Comparison of ENCODE assay signal across 9 cellular contexts in the genomic region with DNA sequence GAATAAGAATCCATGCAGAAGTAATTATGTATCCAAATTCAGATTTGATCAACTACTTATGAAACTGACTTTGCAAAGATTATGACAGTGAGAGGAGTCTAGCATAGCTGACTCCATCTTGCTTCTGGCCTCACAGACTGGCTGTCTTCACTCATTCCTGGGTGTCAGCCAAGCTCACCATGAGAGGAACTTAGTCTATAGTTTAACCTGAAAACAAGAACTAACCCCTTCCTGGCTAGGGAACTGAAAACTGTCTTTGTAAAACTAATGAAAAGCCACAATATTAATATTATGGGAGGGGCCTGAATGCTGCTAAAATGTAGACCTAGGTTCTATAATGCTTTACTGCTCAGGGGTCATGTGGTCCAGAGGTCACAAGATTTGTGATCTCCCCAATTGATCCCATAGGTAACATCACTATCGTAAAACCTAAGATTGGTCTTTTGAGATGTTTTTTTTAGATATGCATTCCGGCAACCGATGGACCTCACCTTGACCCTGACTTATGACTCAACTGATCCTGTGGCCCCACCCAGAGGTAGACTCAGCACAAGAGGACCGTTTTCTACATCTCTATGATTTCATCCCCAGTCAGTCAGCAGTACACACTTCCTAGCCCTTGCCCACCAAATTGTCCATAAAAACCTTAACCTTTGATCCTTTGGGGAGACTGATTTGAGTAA. TPM values are rescaled to one million over a fixed set of nuclear protein-coding genes. Genes with fewer than 3 reads are reported as not detected.
DNase-seq lines count a peak whose midpoint lies in the region; ATAC-seq and TF ChIP-seq lines count a peak whose summit lies in the region.
"Had no signal": no experiment of that assay in that cellular context is flagged by ENCODE, and none has a peak within 500 bp of the region (broad histone marks: within the 10 kb centered on the region; RNA-seq: fewer than 3 reads in every experiment).

No MANE protein-coding gene starts in this region.

- ATAC-seq in left ventricle myocardium superior (peak; percentile 49), HG03039 (IDR thresholded peaks at IDR 0.05; ENCODE audit: unreplicated experiment) (peak; percentile 46), activated B cell treated with CpG ODN at 0.5 μM for 24 hours (ENCODE audit: low read depth) (peak; percentile 64)

- H3K27ac Mint-ChIP-seq in activated B cell treated with CpG ODN at 0.5 μM for 24 hours = no peak overlapping the region
- H3K27ac Mint-ChIP-seq: B cell had no signal

- CTCF ChIA-PET in activated B cell treated with CpG ODN at 0.5 μM for 24 hours (lab: Charles Lee) = no interaction called here

- H3K27ac ChIP-seq in substantia nigra (ENCODE audit: low read depth, low read length, poor library complexity, severe bottlenecking) = no peak overlapping the region

- H3K27me3 Mint-ChIP-seq in activated B cell treated with CpG ODN at 0.5 μM for 24 hours = no peaks in the 10 kb centered on the region
- H3K27me3 Mint-ChIP-seq: B cell had no signal

- H3K4me1 Mint-ChIP-seq in activated B cell treated with CpG ODN at 0.5 μM for 24 hours = peaks cover 4% of the 10 kb centered on the region

- POLR2A ChIA-PET in activated B cell treated with CpG ODN at 0.5 μM for 24 hours (lab: Charles Lee) = no interaction called here

- H3K9me3 Mint-ChIP-seq in activated B cell treated with CpG ODN at 0.5 μM for 24 hours = no peaks in the 10 kb centered on the region

- no peak overlapping the region for H3K4me3 Mint-ChIP-seq in activated B cell treated with CpG ODN at 0.5 μM for 24 hours
- H3K4me3 Mint-ChIP-seq: B cell had no signal

- intact Hi-C loops in left ventricle myocardium superior (cut with micrococcal nuclease) (no loop called here), cardiac septum (cut with DNase I) (no loop called here), activated B cell treated with CpG ODN at 0.5 μM for 24 hours (cut with micrococcal nuclease) (no loop called here)

- no peaks in the 10 kb centered on the region for H3K36me3 Mint-ChIP-seq in activated B cell treated with CpG ODN at 0.5 μM for 24 hours (ENCODE audit: low read depth)

- no peak for DNase-seq in left ventricle myocardium superior
- no peak for DNase-seq in cardiac septum (ENCODE audit: low spot score)
- no peak for DNase-seq in activated B cell treated with CpG ODN at 0.5 μM for 24 hours
- DNase-seq in substantia nigra (lab: John Stamatoyannopoulos, UW) = no peak
- DNase-seq in NCI-H1092 (lab: John Stamatoyannopoulos, UW) = no peak
- no peak for DNase-seq in glomerular visceral epithelial cell (ENCODE audit: extremely low spot score)
- no peak for DNase-seq in GM19238 (ENCODE audit: insufficient read length, low spot score)

- no peak for TF ChIP-seq CTCF in activated B cell treated with CpG ODN at 0.5 μM for 24 hours (IDR thresholded peaks at IDR 0.05)

RNA-seq across cellular contexts. Expression of gene ATP1B1, which starts 55.2 kb away (rescaled TPM):
- total RNA-seq in left ventricle myocardium superior = 298 TPM
- 256 TPM for total RNA-seq in cardiac septum
- 1.6 and 1.8 TPM in 2 replicates for total RNA-seq in activated B cell treated with CpG ODN at 0.5 μM for 24 hours

Comparison
In these comparisons a context has a peak if more than half of its experiments do, and no peak if none do; other contexts are left out.
1. RNA of gene ATP1B1, which starts 55.2 kb away (total RNA-seq): 298 TPM in left ventricle myocardium superior (single experiment) and 256 TPM in cardiac septum (single experiment); 1.6 to 1.8 TPM in activated B cell treated with CpG ODN at 0.5 μM for 24 hours; every median in the first group is over 10 times any median in the second.
2. Peak in every context shown above with its lines, with median percentiles within 50 percentile points of each other: ATAC-seq.